In the genomic region with DNA sequence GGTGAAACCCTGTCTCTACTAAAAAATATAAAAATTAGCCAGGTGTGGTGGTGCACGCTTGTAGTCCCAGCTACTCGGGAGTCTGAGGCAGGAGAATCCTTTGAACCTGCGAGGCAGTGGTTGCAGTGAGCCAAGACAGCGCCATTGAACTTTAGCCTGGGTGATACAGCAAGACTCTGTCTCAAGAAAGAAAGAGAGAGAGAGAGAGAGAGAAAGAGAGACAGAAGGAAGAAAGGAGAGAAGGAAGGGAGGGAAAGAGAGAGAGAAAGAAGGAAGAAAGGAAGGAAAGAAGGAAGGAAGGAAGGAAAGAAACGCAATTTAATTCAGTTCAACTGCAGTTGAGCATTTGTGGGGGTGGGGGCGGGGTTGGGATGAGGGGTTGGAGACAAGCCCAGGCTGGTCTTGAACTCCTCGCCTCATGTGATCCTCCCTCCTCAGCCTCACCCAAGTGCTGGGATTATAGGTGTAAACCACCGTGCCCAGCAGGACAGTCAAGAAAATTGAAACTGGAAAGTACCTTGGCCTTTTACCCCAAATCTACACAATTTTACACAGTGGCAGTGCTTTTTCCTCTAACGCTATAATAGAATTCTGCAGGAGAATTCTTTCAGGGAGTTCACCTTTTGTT, we compare ENCODE assay signal across 25 cellular contexts. TPM values are rescaled to one million over a fixed set of nuclear protein-coding genes. Genes with fewer than 3 reads are reported as not detected.
A peak's percentile ranks its signal among the peaks of the same experiment; 100 is the strongest.
DNase-seq lines count a peak whose midpoint lies in the region; ATAC-seq, FAIRE-seq and TF ChIP-seq lines count a peak whose summit lies in the region.
"Had no signal": no experiment of that assay in that cellular context is flagged by ENCODE, and none has a peak within 500 bp of the region (broad histone marks: within the 10 kb centered on the region; RNA-seq: fewer than 3 reads in every experiment).

No MANE protein-coding gene starts in this region.

- H3K27me3 ChIP-seq in keratinocyte (ENCODE audit: control insufficient read depth, extremely low read depth, insufficient read depth, low read length), result no peaks in the 10 kb centered on the region
- H3K27me3 ChIP-seq: neural progenitor cell, SJSA1 had no signal

- ATAC-seq in T-helper 17 cell, result no peak
- ATAC-seq: activated T-helper 17 cell treated with anti-CD3 and anti-CD28 coated beads, Interleukin-2, amount 50 U/mL, for 72 hours; lower lobe of right lung; mucosa of descending colon; stimulated activated naive CD8-positive, alpha-beta T cell treated with anti-CD3 and anti-CD28 coated beads, Interleukin-15, Interleukin-2, amounts not matched to agents 100 U/mL and 50 U/mL, for 24 hours had no signal

- H3K4me1 ChIP-seq in keratinocyte (ENCODE audit: control insufficient read depth, extremely low read depth, insufficient read depth, low read length), result no peaks in the 10 kb centered on the region
- H3K4me1 ChIP-seq: SJSA1 had no signal

- DNase-seq in activated naive CD4-positive, alpha-beta T cell treated with Interleukin-2 at 50 U/mL for 16 hours, result no peak
- DNase-seq in T-helper 17 cell, result no peak
- DNase-seq in keratinocyte (ENCODE audit: low read depth, low spot score), result no peak
- no peak for DNase-seq in type B pancreatic cell (ENCODE audit: extremely low spot score, unreplicated experiment)
- DNase-seq in cardiac septum (ENCODE audit: low spot score), result no peak
- DNase-seq in coronary artery (ENCODE audit: low spot score), result no peak
- DNase-seq: activated CD4-positive, alpha-beta T cell treated with anti-CD3 and anti-CD28 coated beads, Interleukin-2, amount 50 U/mL, for 4 hours; AML-193; dermis blood vessel endothelial cell; lower lobe of right lung; mucosa of descending colon; NCI-H1092 treated with DMSO at 0.1 percent for 48 hours; NCI-H187 treated with DMSO at 0.1 percent for 48 hours; NCI-H2171; stimulated activated naive CD8-positive, alpha-beta T cell treated with anti-CD3 and anti-CD28 coated beads, Interleukin-15, Interleukin-2, amounts not matched to agents 100 U/mL and 50 U/mL, for 24 hours had no signal

- peak overlapping the region; percentile 54 for H3K4me3 Mint-ChIP-seq in activated naive CD4-positive, alpha-beta T cell treated with anti-CD3 and anti-CD28 coated beads, Interleukin-2, amount 50 U/mL, for 24 hours
- H3K4me3 Mint-ChIP-seq in T-helper 17 cell (peak overlapping the region; percentile 39), type B pancreatic cell (peak overlapping the region; percentile 39)

- no peak for TF ChIP-seq CTCF in keratinocyte (optimal IDR thresholded peaks at IDR 0.05 in 1 of 3, IDR thresholded peaks at IDR 0.05 in 1 of 3, conservative IDR thresholded peaks at IDR 0.05 in 1 of 3; ENCODE audit: extremely low read depth in 1 of 3, insufficient read depth in 2 of 3, low read length in 3 of 3)
- TF ChIP-seq CTCF in type B pancreatic cell (conservative IDR thresholded peaks at IDR 0.05), result no peak
- no peak for TF ChIP-seq CTCF in coronary artery (IDR thresholded peaks at IDR 0.05)

- dilution Hi-C loops in keratinocyte (cut with MboI; ENCODE audit: extremely low pct_ligation_motif_present, low sequenced_read_pairs), result no loop called here

- H3K36me3 ChIP-seq in keratinocyte (ENCODE audit: control insufficient read depth in 2 of 2, extremely low read depth in 1 of 2, insufficient read depth in 2 of 2, low read length in 2 of 2), result no peaks in the 10 kb centered on the region
- H3K36me3 ChIP-seq: lower lobe of right lung, neural progenitor cell, SJSA1 had no signal

- no peaks in the 10 kb centered on the region for H3K36me3 Mint-ChIP-seq in activated naive CD4-positive, alpha-beta T cell treated with anti-CD3 and anti-CD28 coated beads, Interleukin-2, amount 50 U/mL, for 24 hours
- H3K36me3 Mint-ChIP-seq in T-helper 17 cell (ENCODE audit: low read depth) (no peaks in the 10 kb centered on the region), type B pancreatic cell (peaks cover 6% of the 10 kb centered on the region)

- H3K4me1 Mint-ChIP-seq in activated naive CD4-positive, alpha-beta T cell treated with anti-CD3 and anti-CD28 coated beads, Interleukin-2, amount 50 U/mL, for 24 hours, result peaks cover 9% of the 10 kb centered on the region
- peaks cover 12% of the 10 kb centered on the region for H3K4me1 Mint-ChIP-seq in T-helper 17 cell
- peaks cover 8% of the 10 kb centered on the region for H3K4me1 Mint-ChIP-seq in type B pancreatic cell (ENCODE audit: unreplicated experiment)

- H4K20me1 ChIP-seq in keratinocyte (ENCODE audit: control insufficient read depth, extremely low read depth, insufficient read depth, low read length), result no peaks in the 10 kb centered on the region

- H3K27ac ChIP-seq in keratinocyte (ENCODE audit: control insufficient read depth, insufficient read depth, low read length) (no peak overlapping the region), coronary artery (no peak overlapping the region)
- H3K27ac ChIP-seq: lower lobe of right lung, neural progenitor cell, SJSA1 had no signal

- no peaks in the 10 kb centered on the region for H3K9me3 ChIP-seq in T-helper 17 cell (ENCODE audit: control insufficient read depth, low read length, poor library complexity, severe bottlenecking)
- no peaks in the 10 kb centered on the region for H3K9me3 ChIP-seq in keratinocyte (ENCODE audit: control insufficient read depth, low read depth, low read length)
- H3K9me3 ChIP-seq: lower lobe of right lung, mucosa of descending colon, SJSA1 had no signal

- no peak overlapping the region for H3K4me2 ChIP-seq in keratinocyte (ENCODE audit: control insufficient read depth, extremely low read depth, insufficient read depth, low read depth, low read length)
- H3K4me2 ChIP-seq: neural progenitor cell, smooth muscle cell had no signal

- H3K27me3 Mint-ChIP-seq in activated naive CD4-positive, alpha-beta T cell treated with anti-CD3 and anti-CD28 coated beads, Interleukin-2, amount 50 U/mL, for 24 hours, result no peaks in the 10 kb centered on the region
- H3K27me3 Mint-ChIP-seq in T-helper 17 cell, result no peaks in the 10 kb centered on the region
- peaks cover 9% of the 10 kb centered on the region for H3K27me3 Mint-ChIP-seq in type B pancreatic cell
- H3K27me3 Mint-ChIP-seq: activated T-helper 17 cell treated with anti-CD3 and anti-CD28 coated beads, Interleukin-2, amount 50 U/mL, for 72 hours had no signal

- H3K9me1 ChIP-seq in keratinocyte (ENCODE audit: control insufficient read depth, extremely low read depth, insufficient read depth, low read length), result no peaks in the 10 kb centered on the region

- H3K4me3 ChIP-seq in keratinocyte (ENCODE audit: control insufficient read depth in 2 of 3, extremely low read depth in 1 of 3, insufficient read depth in 2 of 3, low read depth in 1 of 3, low read length in 3 of 3) (no peak overlapping the region), coronary artery (no peak overlapping the region)
- H3K4me3 ChIP-seq: lower lobe of right lung, mucosa of descending colon, neural progenitor cell, SJSA1, smooth muscle cell had no signal

- H3K79me2 ChIP-seq in keratinocyte (ENCODE audit: control insufficient read depth, insufficient read depth, low read length), result no peaks in the 10 kb centered on the region

- no peak overlapping the region for H3K9ac ChIP-seq in keratinocyte (ENCODE audit: control insufficient read depth, extremely low read depth, insufficient read depth, low read length)
- H3K9ac ChIP-seq: neural progenitor cell had no signal

- peak overlapping the region; percentile 13 for H2AFZ ChIP-seq in keratinocyte (ENCODE audit: control insufficient read depth, low read length)

- FAIRE-seq in keratinocyte (lab: Jason Lieb, UNC), result no peak
- FAIRE-seq: endometrium, frontal cortex, GM18507, HTR-8/SVneo, TTC549 had no signal

- peak overlapping the region; percentile 91 for H3K27ac Mint-ChIP-seq in activated naive CD4-positive, alpha-beta T cell treated with anti-CD3 and anti-CD28 coated beads, Interleukin-2, amount 50 U/mL, for 24 hours
- H3K27ac Mint-ChIP-seq in T-helper 17 cell, result no peak overlapping the region
- H3K27ac Mint-ChIP-seq in type B pancreatic cell, result peak overlapping the region; percentile 39
- H3K27ac Mint-ChIP-seq: activated T-helper 17 cell treated with anti-CD3 and anti-CD28 coated beads, Interleukin-2, amount 50 U/mL, for 72 hours had no signal

- intact Hi-C loops in cardiac septum (cut with DNase I), result loop anchor here (10.0 kb wide), 1 partner anchor 92 kb away; no protein-coding TSS in a partner anchor

- H3K9me3 Mint-ChIP-seq in activated naive CD4-positive, alpha-beta T cell treated with anti-CD3 and anti-CD28 coated beads, Interleukin-2, amount 50 U/mL, for 24 hours, result no peaks in the 10 kb centered on the region
- H3K9me3 Mint-ChIP-seq in type B pancreatic cell, result no peaks in the 10 kb centered on the region
- H3K9me3 Mint-ChIP-seq: activated T-helper 17 cell treated with anti-CD3 and anti-CD28 coated beads, Interleukin-2, amount 50 U/mL, for 72 hours had no signal

RNA-seq across cellular contexts. Expression of gene TRIM27, which starts 30.5 kb away (rescaled TPM):
- 10 to 100 TPM; 21.9 to 22.0 TPM for total RNA-seq in T-helper 17 cell
- 43.5 to 49.2 TPM (median 47.3 TPM) in 3 replicates for polyA plus RNA-seq in keratinocyte
- 5.5 TPM for polyA plus RNA-seq in keratinocyte (2011; ENCODE audit: low read depth)
- polyA plus RNA-seq in keratinocyte (2011; cell fraction: cytosol; rRNA removed), result 30.1 and 42.0 TPM in 2 replicates
- polyA plus RNA-seq in keratinocyte (2011; cell fraction: nucleus; rRNA removed), result 74.0 and 75.2 TPM in 2 replicates
- polyA plus RNA-seq in keratinocyte (2012; ENCODE audit: low replicate concordance), result 21.2 and 34.1 TPM in 2 replicates
- polyA minus RNA-seq in keratinocyte, result 32.3 to 57.3 TPM (median 52.7 TPM) in 3 replicates
- 51.0 TPM for polyA minus RNA-seq in keratinocyte (2011; cell fraction: cytosol; rRNA and poly(A)+ RNA removed)
- 33.6 and 36.6 TPM in 2 replicates for polyA minus RNA-seq in keratinocyte (2011; cell fraction: nucleus; rRNA and poly(A)+ RNA removed)
- total RNA-seq in type B pancreatic cell (ENCODE audit: low replicate concordance), result 49.2 and 78.0 TPM in 2 replicates
- 21.0 TPM for total RNA-seq in cardiac septum
